In genomic region chr20:44745560-44746366, GRCh38 we compare ENCODE assay signal across 8 cellular contexts. TPM values are rescaled to one million over a fixed set of nuclear protein-coding genes. Genes with fewer than 3 reads are reported as not detected.
DNase-seq lines count a peak whose midpoint lies in the region; ATAC-seq and TF ChIP-seq lines count a peak whose summit lies in the region.

Gene KCNK15, plus strand, starts transcription at chr20:44745865. Its CDS starts 46 bp downstream, at chr20:44745911.

- peaks cover 18% of the 10 kb centered on the region for H3K4me1 Mint-ChIP-seq in activated T-helper 1 cell treated with anti-CD3 and anti-CD28 coated beads, Interleukin-12 subunit alpha, Interleukin-12 subunit beta, Interleukin-2, Interleukin-4 antibody, amounts not matched to agents 30 ng/mL and 10 ng/mL and 1 ng/mL, durations not matched to agents 14 hours and 24 hours and 36 hours (ENCODE audit: low read depth)

- POLR2A ChIA-PET in IMR-90 (lab: Charles Lee; ENCODE audit: unreplicated experiment): no interaction called here

- H2BK20ac ChIP-seq in IMR-90 (ENCODE audit: low read depth, low read length): no peak within 1 kb of the TSS

- no peaks in the 10 kb centered on the region for H3K9me3 Mint-ChIP-seq in activated T-helper 1 cell treated with anti-CD3 and anti-CD28 coated beads, Interleukin-12 subunit alpha, Interleukin-12 subunit beta, Interleukin-2, Interleukin-4 antibody, amounts not matched to agents 30 ng/mL and 10 ng/mL and 1 ng/mL, durations not matched to agents 14 hours and 24 hours and 36 hours

- no peak within 1 kb of the TSS for H2BK5ac ChIP-seq in IMR-90 (ENCODE audit: low read depth, low read length, poor library complexity, severe bottlenecking)

- no peak within 1 kb of the TSS for H2AK9ac ChIP-seq in IMR-90 (replicated peaks; ENCODE audit: low read depth, low read length, poor library complexity)

- H3K14ac ChIP-seq in IMR-90 (replicated peaks; ENCODE audit: low read depth, low read length): no peak within 1 kb of the TSS

- peak; percentile 56 for ATAC-seq in IMR-90 (ENCODE audit: low read depth)
- no peak for ATAC-seq in HG02973 (IDR thresholded peaks at IDR 0.05; ENCODE audit: unreplicated experiment)
- ATAC-seq in HG02870 (IDR thresholded peaks at IDR 0.05; ENCODE audit: unreplicated experiment): no peak

- no peaks in the 10 kb centered on the region; the same call in 1 of the 2 replicates for H4K20me1 ChIP-seq in IMR-90 (ENCODE audit: insufficient read depth, low read length)

- no peak within 1 kb of the TSS for H4K91ac ChIP-seq in IMR-90 (ENCODE audit: insufficient read depth, low read depth, low read length)

- dilution Hi-C loops in IMR-90 (cut with HindIII; ENCODE audit: low sequenced_read_pairs, unreplicated experiment): no loop called here

- no peaks in the 10 kb centered on the region for H3K9me1 ChIP-seq in IMR-90 (ENCODE audit: insufficient read depth, low read length)

- WGBS in IMR-90 (ENCODE audit: extremely low coverage in 2 of 2, insufficient read length in 1 of 2), 2 experiments: 1% methylated on average over 53 of the region's 82 CpGs; no CpG with 5 or more reads in 1 of the 2 experiments
- WGBS in prostate gland: 1% methylated on average over 64 of the region's 82 CpGs

- H2BK15ac ChIP-seq in IMR-90 (ENCODE audit: low read depth, low read length): no peak within 1 kb of the TSS

- H3K18ac ChIP-seq in IMR-90 (ENCODE audit: low read depth, low read length): no peak within 1 kb of the TSS

- BruUV-seq in IMR-90 (replicated peaks; lab: Mats Ljungman, UMichigan): no TSS peak

- TF ChIP-seq POLR2A in IMR-90 (IDR thresholded peaks at IDR 0.05; ENCODE audit: low read depth, low read length) (no peak), prostate gland (IDR thresholded peaks at IDR 0.05) (no peak)

- H3K27me3 ChIP-seq in ACC112 (ENCODE audit: insufficient read depth, low read length): peaks cover 10% of the 10 kb centered on the region; the same call in 1 of the 2 replicates
- peaks cover 84% of the 10 kb centered on the region for H3K27me3 ChIP-seq in IMR-90 (ENCODE audit: control insufficient read depth, insufficient read depth, low read length)
- no peaks in the 10 kb centered on the region for H3K27me3 ChIP-seq in prostate gland (replicated peaks; ENCODE audit: insufficient read depth)

- H3K4me1 ChIP-seq in ACC112 (ENCODE audit: control insufficient read depth, insufficient read depth, low read length, unreplicated experiment) (peaks cover 6% of the 10 kb centered on the region), IMR-90 (ENCODE audit: control insufficient read depth, insufficient read depth, low read length) (peaks cover 1% of the 10 kb centered on the region; the same call in 1 of the 2 replicates), prostate gland (replicated peaks) (no peaks in the 10 kb centered on the region)

- H3K36me3 ChIP-seq in ACC112 (ENCODE audit: insufficient read depth, low read length): no peaks in the 10 kb centered on the region
- H3K36me3 ChIP-seq in IMR-90 (ENCODE audit: control insufficient read depth, insufficient read depth, low read length): no peaks in the 10 kb centered on the region
- no peaks in the 10 kb centered on the region for H3K36me3 ChIP-seq in prostate gland

- H2AK5ac ChIP-seq in IMR-90 (ENCODE audit: low read depth, low read length): no peak within 1 kb of the TSS; the same call in 1 of the 2 replicates

- no peak within 1 kb of the TSS; the same call in 1 of the 2 replicates for H3K23ac ChIP-seq in IMR-90 (ENCODE audit: low read depth, low read length)

- H3K27ac ChIP-seq in ACC112 (ENCODE audit: low read depth, low read length) (no peak within 1 kb of the TSS), IMR-90 (ENCODE audit: insufficient read depth, low read length) (no peak within 1 kb of the TSS), prostate gland (no peak within 1 kb of the TSS)

- H4K8ac ChIP-seq in IMR-90 (ENCODE audit: low read depth in 2 of 2, low read length in 2 of 2): no peak within 1 kb of the TSS

- no peaks in the 10 kb centered on the region for H3K79me1 ChIP-seq in IMR-90 (ENCODE audit: low read depth in 1 of 2, low read length in 2 of 2)

- H2AFZ ChIP-seq in ACC112 (ENCODE audit: low read length, unreplicated experiment) (peak within 1 kb of the TSS; percentile 61), IMR-90 (replicated peaks; ENCODE audit: low read length, poor library complexity) (peak within 1 kb of the TSS; percentile 81)

- H3K56ac ChIP-seq in IMR-90 (ENCODE audit: extremely low read depth, insufficient read depth, low read length): no peak within 1 kb of the TSS

- no peak for TF ChIP-seq CTCF in IMR-90 (conservative IDR thresholded peaks at IDR 0.05; ENCODE audit: low read depth, low read length)
- TF ChIP-seq CTCF in prostate gland (IDR thresholded peaks at IDR 0.05): peak in 1 of 4 experiments; percentile 7

- in situ Hi-C loops in IMR-90 (cut with MboI; ENCODE audit: low sequenced_read_pairs): no loop called here

- no peak within 1 kb of the TSS for H2BK120ac ChIP-seq in IMR-90 (ENCODE audit: low read depth, low read length)

- DNase-seq in IMR-90 (peak; percentile 17), glomerular visceral epithelial cell (ENCODE audit: extremely low spot score) (peak; percentile 37), prostate gland (ENCODE audit: low spot score) (no peak), DMS153 treated with DMSO at 0.1 percent for 48 hours (lab: John Stamatoyannopoulos, UW; ENCODE audit: unreplicated experiment) (no peak)
- peak; percentile 33 for DNase-seq in activated T-helper 1 cell treated with anti-CD3 and anti-CD28 coated beads, Interleukin-12 subunit alpha, Interleukin-12 subunit beta, Interleukin-2, Interleukin-4 antibody, amounts not matched to agents 30 ng/mL and 10 ng/mL and 1 ng/mL, durations not matched to agents 14 hours and 24 hours and 36 hours (ENCODE audit: low spot score)

- peak within 1 kb of the TSS; percentile 75 for H3K27ac Mint-ChIP-seq in activated T-helper 1 cell treated with anti-CD3 and anti-CD28 coated beads, Interleukin-12 subunit alpha, Interleukin-12 subunit beta, Interleukin-2, Interleukin-4 antibody, amounts not matched to agents 30 ng/mL and 10 ng/mL and 1 ng/mL, durations not matched to agents 14 hours and 24 hours and 36 hours

- no peaks in the 10 kb centered on the region for H3K9me3 ChIP-seq in IMR-90 (ENCODE audit: control insufficient read depth, insufficient read depth, low read length)
- H3K9me3 ChIP-seq in prostate gland: no peaks in the 10 kb centered on the region

- TF ChIP-seq RAD21 in IMR-90 (IDR thresholded peaks at IDR 0.05; ENCODE audit: low read length): no peak

- no peak within 1 kb of the TSS for H3K9ac ChIP-seq in IMR-90 (ENCODE audit: low read depth, low read length)

- peaks cover 26% of the 10 kb centered on the region for H3K27me3 Mint-ChIP-seq in activated T-helper 1 cell treated with anti-CD3 and anti-CD28 coated beads, Interleukin-12 subunit alpha, Interleukin-12 subunit beta, Interleukin-2, Interleukin-4 antibody, amounts not matched to agents 30 ng/mL and 10 ng/mL and 1 ng/mL, durations not matched to agents 14 hours and 24 hours and 36 hours (ENCODE audit: insufficient read depth)

- no peak within 1 kb of the TSS for H4K5ac ChIP-seq in IMR-90 (ENCODE audit: low read depth, low read length)

- H3K4me2 ChIP-seq in IMR-90 (ENCODE audit: low read depth, low read length): peak within 1 kb of the TSS; percentile 75

- intact Hi-C loops in IMR-90 (cut with micrococcal nuclease) (loop anchor here (5.0 kb wide), 2 partner anchors 352 to 547 kb away; no protein-coding TSS in a partner anchor), prostate gland (cut with DNase I) (loop anchor here (2.0 to 5.0 kb wide), 2 partner anchors 62 to 121 kb away; no protein-coding TSS in a partner anchor)
- intact Hi-C loops in activated T-helper 1 cell treated with anti-CD3 and anti-CD28 coated beads, Interleukin-12 subunit alpha, Interleukin-12 subunit beta, Interleukin-2, Interleukin-4 antibody, amounts not matched to agents 30 ng/mL and 10 ng/mL and 1 ng/mL, durations not matched to agents 14 hours and 24 hours and 36 hours (cut with micrococcal nuclease): loop anchor here (1.0 to 10.0 kb wide), 2 partner anchors 10 to 1779 kb away; no protein-coding TSS in a partner anchor

- peaks cover 4% of the 10 kb centered on the region for H3K36me3 Mint-ChIP-seq in activated T-helper 1 cell treated with anti-CD3 and anti-CD28 coated beads, Interleukin-12 subunit alpha, Interleukin-12 subunit beta, Interleukin-2, Interleukin-4 antibody, amounts not matched to agents 30 ng/mL and 10 ng/mL and 1 ng/mL, durations not matched to agents 14 hours and 24 hours and 36 hours (ENCODE audit: low read depth)

- no peak within 1 kb of the TSS for H3K4ac ChIP-seq in IMR-90 (ENCODE audit: low read depth, low read length)

- CTCF ChIA-PET in IMR-90 (lab: Yijun Ruan, JAX): interaction anchor here (1.5 kb wide), 1 partner anchor 121 kb away, joined by 4 read pairs; no protein-coding TSS in a partner anchor

- H3K4me3 Mint-ChIP-seq in activated T-helper 1 cell treated with anti-CD3 and anti-CD28 coated beads, Interleukin-12 subunit alpha, Interleukin-12 subunit beta, Interleukin-2, Interleukin-4 antibody, amounts not matched to agents 30 ng/mL and 10 ng/mL and 1 ng/mL, durations not matched to agents 14 hours and 24 hours and 36 hours: peak within 1 kb of the TSS; percentile 76

- H3K4me3 ChIP-seq in ACC112 (ENCODE audit: low read depth, low read length) (peak within 1 kb of the TSS; percentile 79), IMR-90 (ENCODE audit: insufficient read depth, low read depth, low read length) (peak within 1 kb of the TSS; percentile 27), prostate gland (peak within 1 kb of the TSS; percentile 32 to 38)

- H3K79me2 ChIP-seq in ACC112 (ENCODE audit: control insufficient read depth, insufficient read depth, low read length, unreplicated experiment): no peaks in the 10 kb centered on the region

TF ChIP-seq in IMR-90, 13 proteins besides CTCF, POLR2A, EP300 and RAD21:
- TF ChIP-seq MAZ (IDR thresholded peaks at IDR 0.05; ENCODE audit: borderline replicate concordance, low read depth, low read length) (0 out of 2 replicates have a peak, but pooled peaks have one; percentile 13), CHD1 (IDR thresholded peaks at IDR 0.05; ENCODE audit: low read depth, low read length) (no peak), BHLHE40 (IDR thresholded peaks at IDR 0.05; ENCODE audit: low read depth, low read length) (no peak)

RNA-seq across cellular contexts. Expression of gene KCNK15, which starts in this region (rescaled TPM):
- total RNA-seq in IMR-90 (2012; rRNA removed) (not detected in 2 replicates), prostate gland (10 to 100 TPM in 1 of 2 donors, 1 to 10 TPM in 1; 1.5 to 16.1 TPM)
- polyA plus RNA-seq in IMR-90 (2012; rRNA removed): not detected in 2 replicates
- polyA plus RNA-seq in IMR-90 (2012; cell fraction: cytosol; rRNA removed): not detected in 2 replicates
- polyA plus RNA-seq in IMR-90 (2012; cell fraction: nucleus; rRNA removed; ENCODE audit: low replicate concordance): not detected in 2 replicates
- total RNA-seq in activated T-helper 1 cell treated with anti-CD3 and anti-CD28 coated beads, Interleukin-12 subunit alpha, Interleukin-12 subunit beta, Interleukin-2, Interleukin-4 antibody, amounts not matched to agents 30 ng/mL and 10 ng/mL and 1 ng/mL, durations not matched to agents 14 hours and 24 hours and 36 hours: 1.1 TPM in 2 replicates

Comparison
In these comparisons a context has a peak if more than half of its experiments do, and no peak if none do; other contexts are left out.
1. Peak in DNase-seq, ATAC-seq, H3K4me3 ChIP-seq and H3K4me2 ChIP-seq in IMR-90; RNA of the gene not detected or under 1 TPM.
2. H3K4me3 ChIP-seq: peak in every context shown above with its lines; median percentile 79 in ACC112; 35 in prostate gland; 27 in IMR-90.
3. DNase-seq: peak in activated T-helper 1 cell treated with anti-CD3 and anti-CD28 coated beads, Interleukin-12 subunit alpha, Interleukin-12 subunit beta, Interleukin-2, Interleukin-4 antibody, amounts not matched to agents 30 ng/mL and 10 ng/mL and 1 ng/mL, durations not matched to agents 14 hours and 24 hours and 36 hours (single experiment) and glomerular visceral epithelial cell (single experiment); none in prostate gland (single experiment) and DMS153 treated with DMSO at 0.1 percent for 48 hours (single experiment).